9 cellular contexts compared by ENCODE assay signal in genomic region chrX:135185795-135186443, GRCh38. TPM values are rescaled to one million over a fixed set of nuclear protein-coding genes. Genes with fewer than 3 reads are reported as not detected.
A peak's percentile ranks its signal among the peaks of the same experiment; 100 is the strongest.
DNase-seq lines count a peak whose midpoint lies in the region; ATAC-seq, FAIRE-seq and TF ChIP-seq lines count a peak whose summit lies in the region.
"Had no signal": no experiment of that assay in that cellular context is flagged by ENCODE, and none has a peak within 500 bp of the region (broad histone marks: within the 10 kb centered on the region; RNA-seq: fewer than 3 reads in every experiment).

No MANE protein-coding gene starts in this region.

- H3K27me3 ChIP-seq in SJCRH30 (no peaks in the 10 kb centered on the region), bronchial epithelial cell (ENCODE audit: control insufficient read depth, insufficient read depth, low read length) (no peaks in the 10 kb centered on the region), liver (ENCODE audit: control insufficient read depth in 4 of 4, insufficient read depth in 4 of 4, low read length in 3 of 4) (peaks cover 0 to 3% (median 0%) of the 10 kb centered on the region in 4 donors), gastroesophageal sphincter (no peaks in the 10 kb centered on the region)

- WGBS in liver: 40% methylated on average over 8 of the region's 8 CpGs
- 33 to 58% methylated on average over 4 to 6 of the region's 8 CpGs for WGBS in gastroesophageal sphincter (ENCODE audit: low coverage in 1 of 2), 2 donors

- DNase-seq in NCI-H526 (lab: John Stamatoyannopoulos, UW): peak; percentile 10 to 72
- DNase-seq in NCI-H526 treated with DMSO at 0.1 percent for 48 hours (lab: John Stamatoyannopoulos, UW): no peak
- DNase-seq in HTR-8/SVneo (ENCODE audit: insufficient read length, low spot score): peak; percentile 10
- DNase-seq in SJCRH30: peak; percentile 61 to 83
- peak; percentile 51 for DNase-seq in bronchial epithelial cell (ENCODE audit: low read depth)

- no peak for TF ChIP-seq EP300 in gastroesophageal sphincter (IDR thresholded peaks at IDR 0.05)

- ATAC-seq in GM21367 (IDR thresholded peaks at IDR 0.05; ENCODE audit: unreplicated experiment) (peak; percentile 70), gastroesophageal sphincter (no peak)

- TF ChIP-seq POLR2A in gastroesophageal sphincter (IDR thresholded peaks at IDR 0.05): no peak

- TF ChIP-seq CTCF in bronchial epithelial cell (IDR thresholded peaks at IDR 0.05; ENCODE audit: insufficient read depth, low read length, severe bottlenecking) (peak; percentile 59), liver (IDR thresholded peaks at IDR 0.05; ENCODE audit: low read depth, low read length, missing input control) (peak; percentile 43), gastroesophageal sphincter (IDR thresholded peaks at IDR 0.05) (peak in 1 of 4 experiments; percentile 44)

- H3K9ac ChIP-seq in liver (ENCODE audit: low read depth in 1 of 2, low read length in 2 of 2): no peak overlapping the region

- H3K4me3 ChIP-seq in SJCRH30 (no peak overlapping the region), bronchial epithelial cell (ENCODE audit: low read depth, low read length) (no peak overlapping the region), liver (ENCODE audit: low read depth in 1 of 3, low read length in 3 of 3) (no peak overlapping the region), gastroesophageal sphincter (no peak overlapping the region)

- H3K27ac ChIP-seq in SJCRH30 (no peak overlapping the region), liver (ENCODE audit: low read depth in 1 of 2, low read length in 2 of 2) (no peak overlapping the region), gastroesophageal sphincter (no peak overlapping the region)

- no peaks in the 10 kb centered on the region for H3K9me3 ChIP-seq in SJCRH30 (replicated peaks)
- no peaks in the 10 kb centered on the region for H3K9me3 ChIP-seq in liver (ENCODE audit: control insufficient read depth in 4 of 4, low read length in 3 of 4)
- H3K9me3 ChIP-seq in gastroesophageal sphincter: no peaks in the 10 kb centered on the region

- no peaks in the 10 kb centered on the region for H3K36me3 ChIP-seq in SJCRH30
- no peaks in the 10 kb centered on the region for H3K36me3 ChIP-seq in bronchial epithelial cell (ENCODE audit: control insufficient read depth, insufficient read depth, low read length)
- no peaks in the 10 kb centered on the region for H3K36me3 ChIP-seq in liver (ENCODE audit: control insufficient read depth in 4 of 4, insufficient read depth in 3 of 4, low read depth in 1 of 4, low read length in 3 of 4)
- H3K36me3 ChIP-seq in gastroesophageal sphincter: no peaks in the 10 kb centered on the region

- FAIRE-seq in HTR-8/SVneo (lab: Jason Lieb, UNC) (no peak), bronchial epithelial cell (lab: Jason Lieb, UNC) (no peak)

- H3K4me1 ChIP-seq in SJCRH30 (peaks cover 13% of the 10 kb centered on the region), liver (ENCODE audit: control insufficient read depth in 4 of 4, insufficient read depth in 4 of 4, low read length in 3 of 4) (no peaks in the 10 kb centered on the region), gastroesophageal sphincter (no peaks in the 10 kb centered on the region)

- peak; percentile 72 to 90 for TF ChIP-seq RAD21 in liver (IDR thresholded peaks at IDR 0.05)

TF ChIP-seq in liver, 16 proteins besides CTCF, POLR2A, EP300 and RAD21:
- TF ChIP-seq MAX (IDR thresholded peaks at IDR 0.05) (no peak), HNF4A (conservative IDR thresholded peaks at IDR 0.05) (no peak), RXRA (IDR thresholded peaks at IDR 0.05) (no peak), NR2F2 (IDR thresholded peaks at IDR 0.05) (no peak), EGR1 (IDR thresholded peaks at IDR 0.05; ENCODE audit: low read depth in 2 of 2) (no peak), HNF4G (IDR thresholded peaks at IDR 0.05) (no peak), JUND (IDR thresholded peaks at IDR 0.05) (no peak), TAF1 (conservative IDR thresholded peaks at IDR 0.05) (no peak), REST (IDR thresholded peaks at IDR 0.05) (no peak), FOXA1 (IDR thresholded peaks at IDR 0.05) (no peak)

RNA-seq across cellular contexts. Expression of gene CT55, which starts 14.7 kb away (rescaled TPM):
- total RNA-seq in SJCRH30 (2014; rRNA removed; shearing (Covaris generic)): 0.08 and 0.40 TPM in 2 replicates
- not detected in 2 replicates for total RNA-seq in bronchial epithelial cell
- total RNA-seq in liver: not detected
- not detected for polyA plus RNA-seq in liver
- not detected for total RNA-seq in gastroesophageal sphincter
- polyA plus RNA-seq: esophagus had no signal
